ENCODE assay signal across 1 cellular context in the genomic region with DNA sequence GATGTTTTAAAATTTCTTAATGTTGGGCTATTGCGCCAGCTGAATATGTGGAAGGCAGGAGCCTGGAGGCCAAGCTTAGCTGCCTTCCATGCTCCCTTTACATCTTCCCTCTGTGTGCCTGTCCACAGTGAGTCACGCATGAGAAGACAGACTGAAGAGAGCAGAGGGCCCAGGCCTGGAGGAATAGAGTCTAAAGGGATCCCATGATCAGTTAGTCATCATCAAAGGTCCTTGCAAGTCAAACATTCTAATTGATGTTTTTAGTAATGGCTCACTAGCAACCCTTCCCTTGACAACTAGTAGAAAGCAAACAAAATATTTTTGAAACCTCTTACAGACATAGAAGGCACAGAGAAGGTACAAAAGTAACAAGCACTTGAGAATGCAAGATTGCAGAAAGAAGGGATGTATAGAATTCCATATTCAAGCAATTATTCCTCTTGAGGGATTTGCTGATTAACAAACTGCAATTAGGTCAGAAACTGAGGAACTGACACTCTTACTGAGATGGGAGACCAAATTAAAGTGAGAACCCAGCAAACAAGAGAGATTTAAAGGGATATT.
TF ChIP-seq lines count a peak whose summit lies in the region.

No MANE protein-coding gene starts in this region.

TF ChIP-seq in HCT116, 20 proteins besides CTCF, POLR2A, EP300 and RAD21:
- TF ChIP-seq MAX (IDR thresholded peaks at IDR 0.05) (no peak), SRF (IDR thresholded peaks at IDR 0.05; ENCODE audit: low read depth) (no peak), ZNF274 (IDR thresholded peaks at IDR 0.05; ENCODE audit: low read depth, low read length) (no peak), TCF7L2 (IDR thresholded peaks at IDR 0.05; ENCODE audit: borderline replicate concordance, extremely low read depth, insufficient read depth, insufficient read length) (no peak), POLR2AphosphoS5 (IDR thresholded peaks at IDR 0.05; ENCODE audit: low read depth, low read length) (no peak), YY1 (IDR thresholded peaks at IDR 0.05; ENCODE audit: extremely low read depth, insufficient replicate concordance, low read depth, low read length) (no peak), SP1 (IDR thresholded peaks at IDR 0.05; ENCODE audit: low read depth) (no peak), EZH2 (IDR thresholded peaks at IDR 0.05) (no peak), CBX3 (IDR thresholded peaks at IDR 0.05; ENCODE audit: low read depth) (no peak), ZFX (IDR thresholded peaks at IDR 0.05) (no peak), ELF1 (IDR thresholded peaks at IDR 0.05; ENCODE audit: borderline replicate concordance, low read depth) (no peak), EGR1 (IDR thresholded peaks at IDR 0.05; ENCODE audit: low read depth) (no peak), FOSL1 (IDR thresholded peaks at IDR 0.05; ENCODE audit: low read depth) (no peak)
- TF ChIP-seq, protein P1, sequence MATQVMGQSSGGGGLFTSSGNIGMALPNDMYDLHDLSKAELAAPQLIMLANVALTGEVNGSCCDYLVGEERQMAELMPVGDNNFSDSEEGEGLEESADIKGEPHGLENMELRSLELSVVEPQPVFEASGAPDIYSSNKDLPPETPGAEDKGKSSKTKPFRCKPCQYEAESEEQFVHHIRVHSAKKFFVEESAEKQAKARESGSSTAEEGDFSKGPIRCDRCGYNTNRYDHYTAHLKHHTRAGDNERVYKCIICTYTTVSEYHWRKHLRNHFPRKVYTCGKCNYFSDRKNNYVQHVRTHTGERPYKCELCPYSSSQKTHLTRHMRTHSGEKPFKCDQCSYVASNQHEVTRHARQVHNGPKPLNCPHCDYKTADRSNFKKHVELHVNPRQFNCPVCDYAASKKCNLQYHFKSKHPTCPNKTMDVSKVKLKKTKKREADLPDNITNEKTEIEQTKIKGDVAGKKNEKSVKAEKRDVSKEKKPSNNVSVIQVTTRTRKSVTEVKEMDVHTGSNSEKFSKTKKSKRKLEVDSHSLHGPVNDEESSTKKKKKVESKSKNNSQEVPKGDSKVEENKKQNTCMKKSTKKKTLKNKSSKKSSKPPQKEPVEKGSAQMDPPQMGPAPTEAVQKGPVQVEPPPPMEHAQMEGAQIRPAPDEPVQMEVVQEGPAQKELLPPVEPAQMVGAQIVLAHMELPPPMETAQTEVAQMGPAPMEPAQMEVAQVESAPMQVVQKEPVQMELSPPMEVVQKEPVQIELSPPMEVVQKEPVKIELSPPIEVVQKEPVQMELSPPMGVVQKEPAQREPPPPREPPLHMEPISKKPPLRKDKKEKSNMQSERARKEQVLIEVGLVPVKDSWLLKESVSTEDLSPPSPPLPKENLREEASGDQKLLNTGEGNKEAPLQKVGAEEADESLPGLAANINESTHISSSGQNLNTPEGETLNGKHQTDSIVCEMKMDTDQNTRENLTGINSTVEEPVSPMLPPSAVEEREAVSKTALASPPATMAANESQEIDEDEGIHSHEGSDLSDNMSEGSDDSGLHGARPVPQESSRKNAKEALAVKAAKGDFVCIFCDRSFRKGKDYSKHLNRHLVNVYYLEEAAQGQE (IDR thresholded peaks at IDR 0.05; ENCODE audit: low read depth) = no peak
- TF ChIP-seq, protein P2, sequence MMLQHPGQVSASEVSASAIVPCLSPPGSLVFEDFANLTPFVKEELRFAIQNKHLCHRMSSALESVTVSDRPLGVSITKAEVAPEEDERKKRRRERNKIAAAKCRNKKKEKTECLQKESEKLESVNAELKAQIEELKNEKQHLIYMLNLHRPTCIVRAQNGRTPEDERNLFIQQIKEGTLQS (IDR thresholded peaks at IDR 0.05) = no peak
